In the genomic region with DNA sequence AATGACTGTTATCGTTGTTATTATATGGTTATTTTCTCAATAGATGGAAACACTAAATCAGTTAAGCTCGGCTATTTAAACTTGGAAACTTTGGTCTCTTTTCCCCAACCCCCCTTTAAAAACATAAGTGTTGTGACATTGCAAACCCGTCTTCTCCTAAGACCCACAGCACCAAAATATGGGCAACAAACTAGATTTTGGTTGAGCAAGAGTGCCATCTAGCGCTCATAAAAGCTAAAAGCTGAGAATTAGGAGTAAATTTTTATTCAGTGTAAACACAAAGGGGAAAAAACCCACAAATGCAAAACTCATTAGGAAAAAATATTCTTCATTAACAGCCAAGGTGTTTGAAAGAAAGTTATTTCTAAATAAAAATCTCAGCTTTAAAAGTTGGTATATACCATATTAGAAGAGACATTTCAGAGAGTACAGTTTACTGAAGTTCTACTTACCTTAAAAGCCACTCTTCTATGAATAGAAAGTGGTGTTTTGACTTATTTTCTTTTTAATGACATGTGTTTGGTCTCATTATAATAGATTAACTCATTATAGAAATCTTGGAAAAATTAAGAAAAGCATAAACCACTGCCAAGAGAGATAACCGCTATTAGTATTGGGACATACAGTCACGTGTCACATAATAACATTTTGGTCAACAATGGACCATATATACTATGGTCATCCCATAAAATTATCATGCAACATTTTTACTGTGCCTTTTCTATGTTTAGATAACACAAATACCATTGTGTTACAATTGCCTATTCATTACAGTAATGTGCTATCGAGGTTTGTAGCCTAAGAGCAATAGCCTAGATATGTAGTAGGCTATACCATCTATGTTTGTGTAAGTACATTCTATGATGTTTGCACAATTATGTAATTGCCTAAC, we compare ENCODE assay signal across 8 cellular contexts. TPM values are rescaled to one million over a fixed set of nuclear protein-coding genes. Genes with fewer than 3 reads are reported as not detected.
DNase-seq lines count a peak whose midpoint lies in the region; ATAC-seq and TF ChIP-seq lines count a peak whose summit lies in the region.

No MANE protein-coding gene starts in this region.

- POLR2A ChIA-PET in Panc1 (lab: Charles Lee) = no interaction called here

- peaks cover 3% of the 10 kb centered on the region; the same call in 1 of the 2 replicates for H3K4me1 ChIP-seq in Panc1 (ENCODE audit: control insufficient read depth, insufficient read depth, low read length)
- peaks cover 27% of the 10 kb centered on the region for H3K4me1 ChIP-seq in adipocyte (ENCODE audit: control insufficient read depth, insufficient read depth, low read length)
- peaks cover 0 to 36% of the 10 kb centered on the region in 2 donors for H3K4me1 ChIP-seq in right atrium auricular region
- H3K4me1 ChIP-seq in sigmoid colon = peaks cover 0 to 49% (median 20%) of the 10 kb centered on the region in 4 donors

- H3K4me3 ChIP-seq in Panc1 (ENCODE audit: low read depth in 2 of 2, low read length in 2 of 2) (no peak overlapping the region), adipocyte (ENCODE audit: low read length) (no peak overlapping the region), right atrium auricular region (no peak overlapping the region), sigmoid colon (no peak overlapping the region)

- intact Hi-C loops in Panc1 (cut with micrococcal nuclease; ENCODE audit: unreplicated experiment) = loop anchor here (2.0 to 5.0 kb wide), 3 partner anchors 161 to 531 kb away; no protein-coding TSS in a partner anchor
- intact Hi-C loops in sigmoid colon (cut with DNase I) = loop anchor here (2.0 to 10.0 kb wide), 7 partner anchors 65 to 531 kb away; no protein-coding TSS in a partner anchor

- peak; percentile 81; the same call in 1 of the 2 replicates for TF ChIP-seq CTCF in Panc1 (IDR thresholded peaks at IDR 0.05)
- peak; percentile 60 to 76 for TF ChIP-seq CTCF in right atrium auricular region (IDR thresholded peaks at IDR 0.05)
- peak; percentile 45 to 63 (median 56) for TF ChIP-seq CTCF in sigmoid colon (IDR thresholded peaks at IDR 0.05)

- H3K9ac ChIP-seq in adipocyte (ENCODE audit: low read length) = peak overlapping the region; percentile 29

- no peaks in the 10 kb centered on the region for H3K9me3 ChIP-seq in Panc1 (ENCODE audit: control insufficient read depth, insufficient read depth, low read depth, low read length)
- H3K9me3 ChIP-seq in adipocyte (ENCODE audit: control insufficient read depth, low read length) = no peaks in the 10 kb centered on the region
- H3K9me3 ChIP-seq in right atrium auricular region = no peaks in the 10 kb centered on the region
- H3K9me3 ChIP-seq in sigmoid colon = no peaks in the 10 kb centered on the region

- no TSS peak for BruUV-seq in Panc1 (replicated peaks; lab: Mats Ljungman, UMichigan)

- H3K27ac ChIP-seq in Panc1 (ENCODE audit: low read length) = no peak overlapping the region
- H3K27ac ChIP-seq in right atrium auricular region = no peak overlapping the region
- H3K27ac ChIP-seq in sigmoid colon = peak overlapping the region in 1 of 4 donors; percentile 8

- H3K36me3 ChIP-seq in Panc1 (ENCODE audit: control insufficient read depth, insufficient read depth, low read length) (no peaks in the 10 kb centered on the region), adipocyte (ENCODE audit: control insufficient read depth, insufficient read depth, low read length, severe bottlenecking) (no peaks in the 10 kb centered on the region), right atrium auricular region (no peaks in the 10 kb centered on the region), sigmoid colon (no peaks in the 10 kb centered on the region)

- in situ Hi-C loops in Panc1 (cut with HindIII; ENCODE audit: low pct_unique_long_range_greater_than_20kb, low sequenced_read_pairs) = no loop called here

- DNase-seq in DMS79 treated with DMSO at 0.1 percent for 48 hours (lab: John Stamatoyannopoulos, UW) (peak; percentile 54), Kasumi-1 (lab: John Stamatoyannopoulos, UW) (peak; percentile 71 to 84), Panc1 (ENCODE audit: low read depth, low spot score) (peak; percentile 60), adipocyte (ENCODE audit: low read depth) (peak; percentile 93), right atrium auricular region (ENCODE audit: low spot score) (no peak), sigmoid colon (no peak), HK-2 (ENCODE audit: unreplicated experiment) (no peak)

- peak in 1 of 4 donors; percentile 16 for TF ChIP-seq EP300 in sigmoid colon (IDR thresholded peaks at IDR 0.05)

- CTCF ChIA-PET in Panc1 (lab: Charles Lee) = interaction anchor here (0.5 to 1.1 kb wide), 6 partner anchors 157 to 531 kb away, joined by 3 to 6 read pairs (median 4); no protein-coding TSS in a partner anchor

- no peaks in the 10 kb centered on the region for H3K27me3 ChIP-seq in Panc1 (ENCODE audit: control insufficient read depth, insufficient read depth, low read length)
- H3K27me3 ChIP-seq in adipocyte (replicated peaks; ENCODE audit: control insufficient read depth, insufficient read depth, low read length) = no peaks in the 10 kb centered on the region
- no peaks in the 10 kb centered on the region for H3K27me3 ChIP-seq in right atrium auricular region
- no peaks in the 10 kb centered on the region for H3K27me3 ChIP-seq in sigmoid colon

- WGBS in sigmoid colon, 2 donors = 29 to 45% methylated on average over 7 of the region's 7 CpGs

- TF ChIP-seq POLR2A in sigmoid colon (IDR thresholded peaks at IDR 0.05) = no peak

- ATAC-seq in Panc1 (peak; percentile 82), HG02884 (IDR thresholded peaks at IDR 0.05; ENCODE audit: unreplicated experiment) (no peak)

RNA-seq across cellular contexts. Expression of a gene that starts 21.1 kb away (rescaled TPM):
- 11.3 TPM for total RNA-seq in Panc1 (2021; ENCODE audit: unreplicated experiment)
- polyA plus RNA-seq in Panc1 (2012; ENCODE audit: insufficient read length) = 5.5 TPM
- 10 to 100 TPM; 35.1 to 55.7 TPM for total RNA-seq in right atrium auricular region
- 100 to 1,000 TPM in 2 of 4 donors, 10 to 100 TPM in 2; 63.0 to 144 (median 84.2) TPM for total RNA-seq in sigmoid colon
- 10 to 100 TPM; 18.3 to 24.3 (median 19.2) TPM for polyA plus RNA-seq in sigmoid colon

RNA-seq across cellular contexts. Expression of a gene that starts 21.7 kb away (rescaled TPM):
- total RNA-seq in Panc1 (2021; ENCODE audit: unreplicated experiment) = 37.6 TPM
- polyA plus RNA-seq in Panc1 (2012; ENCODE audit: insufficient read length) = 15.0 TPM
- 10 to 100 TPM in 1 of 2 donors, 1 to 10 TPM in 1; 6.9 to 15.6 TPM for total RNA-seq in right atrium auricular region
- 10 to 100 TPM; 12.6 to 21.0 (median 16.5) TPM for total RNA-seq in sigmoid colon
- polyA plus RNA-seq in sigmoid colon = 1 to 10 TPM; 5.4 to 8.1 (median 7.8) TPM

Comparison
In these comparisons a context has a peak if more than half of its experiments do, and no peak if none do; other contexts are left out.
1. DNase-seq: peak in DMS79 treated with DMSO at 0.1 percent for 48 hours (single experiment), Kasumi-1 (2 of 2), Panc1 (single experiment) and adipocyte (single experiment); none in right atrium auricular region (single experiment), sigmoid colon (single experiment) and HK-2 (single experiment).
2. Peak in every context shown above with its lines, with median percentiles within 50 percentile points of each other: CTCF ChIP-seq.